Comparison of ENCODE assay signal across 22 cellular contexts in genomic region chr2:195312662-195313061, GRCh38.
A peak's percentile ranks its signal among the peaks of the same experiment; 100 is the strongest.
DNase-seq lines count a peak whose midpoint lies in the region; ATAC-seq and TF ChIP-seq lines count a peak whose summit lies in the region.
"Had no signal": no experiment of that assay in that cellular context is flagged by ENCODE, and none has a peak within 500 bp of the region (broad histone marks: within the 10 kb centered on the region; RNA-seq: fewer than 3 reads in every experiment).

No MANE protein-coding gene starts in this region.

- BruUV-seq in Panc1 (replicated peaks; lab: Mats Ljungman, UMichigan) = no TSS peak

- no peak overlapping the region for H4K5ac ChIP-seq in mesendoderm (ENCODE audit: low read length)

- no peaks in the 10 kb centered on the region for H3K79me2 ChIP-seq in Karpas-422 (ENCODE audit: low read length)
- H3K79me2 ChIP-seq in mesendoderm (ENCODE audit: control insufficient read depth, insufficient read depth, low read length) = no peaks in the 10 kb centered on the region

- CTCF ChIA-PET in Panc1 (lab: Charles Lee) = no interaction called here

- H3K79me1 ChIP-seq in mesendoderm (ENCODE audit: low read length) = no peaks in the 10 kb centered on the region

- H3K27me3 ChIP-seq in Karpas-422 (ENCODE audit: low read length) (no peaks in the 10 kb centered on the region), Panc1 (ENCODE audit: control insufficient read depth, insufficient read depth, low read length) (no peaks in the 10 kb centered on the region), mesendoderm (ENCODE audit: insufficient read depth, low read length, poor library complexity) (no peaks in the 10 kb centered on the region)
- H3K27me3 ChIP-seq: colonic mucosa, heart left ventricle, left lung, upper lobe of left lung had no signal

- H2AFZ ChIP-seq in Karpas-422 (ENCODE audit: low read length) = no peak overlapping the region
- H2AFZ ChIP-seq: PC-9 had no signal

- TF ChIP-seq POLR2A in lower leg skin (IDR thresholded peaks at IDR 0.05) = no peak

- H2BK120ac ChIP-seq in mesendoderm (ENCODE audit: low read depth, low read length) = no peak overlapping the region

- H3K23ac ChIP-seq in mesendoderm (ENCODE audit: low read length) = no peak overlapping the region

- H3K4ac ChIP-seq in mesendoderm (ENCODE audit: low read depth, low read length) = no peak overlapping the region

- H3K27ac ChIP-seq in Karpas-422 (ENCODE audit: low read length) (no peak overlapping the region), Panc1 (ENCODE audit: low read length) (no peak overlapping the region), mesendoderm (ENCODE audit: low read depth, low read length) (no peak overlapping the region)
- H3K27ac ChIP-seq: A549, colonic mucosa, heart left ventricle, left lung, PC-9, upper lobe of left lung had no signal

- in situ Hi-C loops in Panc1 (cut with HindIII; ENCODE audit: low pct_unique_long_range_greater_than_20kb, low sequenced_read_pairs) = no loop called here

- no peak overlapping the region for H3K18ac ChIP-seq in mesendoderm (ENCODE audit: low read length)

- no peak overlapping the region for H4K8ac ChIP-seq in mesendoderm (ENCODE audit: low read depth, low read length)

- no peak overlapping the region for H3K56ac ChIP-seq in mesendoderm (ENCODE audit: low read length)

- H3K4me2 ChIP-seq in Karpas-422 (ENCODE audit: low read depth, low read length, poor library complexity, severe bottlenecking) (no peak overlapping the region), mesendoderm (ENCODE audit: low read length) (no peak overlapping the region)
- H3K4me2 ChIP-seq: A549, PC-9, smooth muscle cell had no signal

- H3K9me2 ChIP-seq in Karpas-422 (replicated peaks; ENCODE audit: insufficient read depth, low read length) = no peaks in the 10 kb centered on the region

- H2AK5ac ChIP-seq in mesendoderm (ENCODE audit: low read length) = no peak overlapping the region

- H3K36me3 ChIP-seq in Karpas-422 (ENCODE audit: insufficient read depth, low read length) = no peaks in the 10 kb centered on the region
- H3K36me3 ChIP-seq in Panc1 (ENCODE audit: control insufficient read depth, insufficient read depth, low read length) = no peaks in the 10 kb centered on the region
- H3K36me3 ChIP-seq in mesendoderm (ENCODE audit: control insufficient read depth, insufficient read depth, low read length) = no peaks in the 10 kb centered on the region
- H3K36me3 ChIP-seq: colonic mucosa, heart left ventricle, left lung, upper lobe of left lung had no signal

- no peak overlapping the region for H3K4me3 ChIP-seq in Karpas-422 (ENCODE audit: low read length)
- H3K4me3 ChIP-seq in Panc1 (ENCODE audit: low read depth in 2 of 2, low read length in 2 of 2) = no peak overlapping the region
- H3K4me3 ChIP-seq in mesendoderm (ENCODE audit: low read length) = no peak overlapping the region
- no peak overlapping the region for H3K4me3 ChIP-seq in lower leg skin (ENCODE audit: low read depth, poor library complexity, severe bottlenecking)
- H3K4me3 ChIP-seq: A549, colonic mucosa, heart left ventricle, left lung, PC-9, smooth muscle cell, upper lobe of left lung had no signal

- TF ChIP-seq CTCF in Panc1 (IDR thresholded peaks at IDR 0.05) = peak; percentile 16; the same call in 1 of the 2 replicates
- no peak for TF ChIP-seq CTCF in lower leg skin (IDR thresholded peaks at IDR 0.05)

- WGBS in mesendoderm (ENCODE audit: extremely low coverage, insufficient coverage, low lambda C conversion rate) = no CpG with 5 or more reads among the region's 4 CpGs
- 91 to 97% methylated on average over 4 of the region's 4 CpGs for WGBS in lower leg skin, 2 donors

- intact Hi-C loops in Panc1 (cut with micrococcal nuclease; ENCODE audit: unreplicated experiment) (loop anchor here (10.0 kb wide), 2 partner anchors 438 to 752 kb away; partner anchors contain the start of gene DNAH7), lower leg skin (cut with DNase I; ENCODE audit: low total_unique reads) (no loop called here)

- ATAC-seq in Panc1 = no peak
- ATAC-seq in HG02973 (IDR thresholded peaks at IDR 0.05; ENCODE audit: unreplicated experiment) = no peak
- ATAC-seq: A549; heart left ventricle; left lung; stimulated activated naive CD8-positive, alpha-beta T cell treated with anti-CD3 and anti-CD28 coated beads, Interleukin-15, amount 100 ng/mL, for 72 hours had no signal

- no peak overlapping the region for H2BK15ac ChIP-seq in mesendoderm (replicated peaks; ENCODE audit: low read depth)

- H3K9me3 ChIP-seq in Karpas-422 (ENCODE audit: low read length) (no peaks in the 10 kb centered on the region), Panc1 (ENCODE audit: control insufficient read depth, insufficient read depth, low read depth, low read length) (no peaks in the 10 kb centered on the region)
- H3K9me3 ChIP-seq: A549, colonic mucosa, heart left ventricle, left lung, upper lobe of left lung had no signal

- no peaks in the 10 kb centered on the region for H4K20me1 ChIP-seq in Karpas-422 (ENCODE audit: insufficient read depth, low read depth, low read length)

- no peak overlapping the region for H2BK5ac ChIP-seq in mesendoderm (ENCODE audit: low read length)

- POLR2A ChIA-PET in Panc1 (lab: Charles Lee) = no interaction called here

- H3K9ac ChIP-seq in Karpas-422 (ENCODE audit: low read length) (no peak overlapping the region), mesendoderm (ENCODE audit: low read length) (no peak overlapping the region)

- DNase-seq in NOMO-1 (lab: John Stamatoyannopoulos, UW; ENCODE audit: unreplicated experiment in 2 of 2) = peak; percentile 46 to 65
- DNase-seq in NOMO-1 treated with dmso at 0.1 percent for 144 hours (lab: John Stamatoyannopoulos, UW; ENCODE audit: unreplicated experiment) = no peak
- DNase-seq in Karpas-422 = peak; percentile 48
- no peak for DNase-seq in Panc1 (ENCODE audit: low read depth, low spot score)
- DNase-seq in mesendoderm = peak; percentile 34
- no peak for DNase-seq in amygdala (lab: John Stamatoyannopoulos, UW)
- DNase-seq in lower leg skin (ENCODE audit: low spot score in 2 of 2) = no peak
- DNase-seq: activated CD4-positive, alpha-beta T cell treated with anti-CD3 and anti-CD28 coated beads for 4 hours; colonic mucosa; GOT3; heart left ventricle; left lung; MM.1S; NCI-H187 treated with DMSO at 0.1 percent for 48 hours; PC-9; stimulated activated CD4-positive, alpha-beta T cell treated with anti-CD3 and anti-CD28 coated beads, Interleukin-4, amount 100 ng/mL, for 1 hour; stimulated activated naive CD8-positive, alpha-beta T cell treated with anti-CD3 and anti-CD28 coated beads, Interleukin-15, amount 100 ng/mL, for 72 hours; T-helper 9 cell had no signal

- peaks cover 17% of the 10 kb centered on the region for H3K4me1 ChIP-seq in Karpas-422 (ENCODE audit: low read length)
- H3K4me1 ChIP-seq in Panc1 (ENCODE audit: control insufficient read depth, insufficient read depth, low read length) = peaks cover 6% of the 10 kb centered on the region; the same call in 1 of the 2 replicates
- H3K4me1 ChIP-seq in mesendoderm (ENCODE audit: control insufficient read depth, low read depth, low read length) = no peaks in the 10 kb centered on the region
- H3K4me1 ChIP-seq: colonic mucosa, heart left ventricle, left lung, upper lobe of left lung had no signal

Comparison
In these comparisons a context has a peak if more than half of its experiments do, and no peak if none do; other contexts are left out.
1. DNase-seq: peak in NOMO-1 (2 of 2), Karpas-422 (single experiment) and mesendoderm (single experiment); none in NOMO-1 treated with dmso at 0.1 percent for 144 hours (single experiment), Panc1 (single experiment), amygdala (0 of 56) and lower leg skin (0 of 2).